In the genomic region with DNA sequence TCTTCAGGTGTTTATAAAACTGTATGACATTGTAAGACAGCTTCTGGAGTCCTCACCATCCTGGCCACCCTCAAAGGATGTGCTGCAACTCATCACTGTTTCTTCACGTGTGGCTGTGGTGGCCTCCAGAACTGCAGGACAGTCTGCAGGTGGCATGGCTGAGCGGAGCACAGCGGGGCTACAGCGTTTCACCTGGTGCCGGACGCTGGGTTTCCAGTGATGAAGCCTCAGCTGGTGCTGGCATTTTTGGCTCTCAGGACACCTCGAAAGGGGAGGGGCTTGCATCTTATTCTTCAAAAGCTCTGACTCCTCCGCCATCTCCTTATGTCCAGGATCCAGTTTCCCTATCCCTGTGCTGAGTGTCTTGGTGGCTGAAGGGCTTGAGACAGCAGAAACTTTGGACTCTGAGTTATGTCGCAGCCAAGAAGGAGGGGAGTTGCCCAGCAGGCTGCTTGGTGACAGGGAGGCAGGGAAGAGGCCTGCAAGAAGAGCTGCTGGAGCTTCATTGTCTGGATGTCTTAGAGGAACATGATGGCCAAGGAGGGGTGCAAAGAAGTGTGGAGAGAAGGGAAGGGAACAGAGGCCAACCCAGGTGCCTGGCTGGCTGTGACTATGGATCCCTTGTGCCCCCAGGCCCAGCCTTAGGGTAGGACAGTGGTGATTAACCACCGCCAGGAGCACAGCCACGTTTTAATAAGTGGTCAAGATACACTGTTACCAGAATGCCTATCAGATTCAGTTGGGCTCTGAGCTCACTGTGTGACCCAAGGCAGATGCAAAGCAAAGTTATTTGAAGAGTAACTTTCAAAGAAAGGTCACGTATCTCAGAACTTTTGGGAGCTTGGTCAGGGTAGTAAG, we compare ENCODE assay signal across 14 cellular contexts. TPM values are rescaled to one million over a fixed set of nuclear protein-coding genes. Genes with fewer than 3 reads are reported as not detected.
DNase-seq lines count a peak whose midpoint lies in the region; ATAC-seq, FAIRE-seq and TF ChIP-seq lines count a peak whose summit lies in the region.
"Had no signal": no experiment of that assay in that cellular context is flagged by ENCODE, and none has a peak within 500 bp of the region (broad histone marks: within the 10 kb centered on the region; RNA-seq: fewer than 3 reads in every experiment).

No MANE protein-coding gene starts in this region.

- no peak for DNase-seq in Panc1 (ENCODE audit: low read depth, low spot score)
- DNase-seq in left kidney (ENCODE audit: low read depth, low spot score): peak; percentile 17
- no peak for DNase-seq in GM13977 (ENCODE audit: low spot score)
- DNase-seq in frontal cortex (ENCODE audit: low spot score in 2 of 2): no peak
- DNase-seq: activated naive CD4-positive, alpha-beta T cell treated with anti-CD3 and anti-CD28 coated beads, Interleukin-2, amount 10 ng/mL, durations not matched to agents 7 days and 5 days; activated T-cell treated with anti-CD3 and anti-CD28 coated beads, Interleukin-2, amount 50 U/mL, for 1 hour; CD8-positive, alpha-beta memory T cell; hypothalamus; NCI-H1436; stimulated activated CD8-positive, alpha-beta memory T cell treated with anti-CD3 and anti-CD28 coated beads, Interleukin-4, amount 100 ng/mL, for 48 hours; substantia nigra had no signal

- H3K27me3 ChIP-seq in Panc1 (ENCODE audit: control insufficient read depth, insufficient read depth, low read length): no peaks in the 10 kb centered on the region

- H3K4me1 ChIP-seq in Panc1 (ENCODE audit: control insufficient read depth, insufficient read depth, low read length): peaks cover 10% of the 10 kb centered on the region

- no TSS peak for BruUV-seq in Panc1 (replicated peaks; lab: Mats Ljungman, UMichigan)

- in situ Hi-C loops in Panc1 (cut with HindIII; ENCODE audit: low pct_unique_long_range_greater_than_20kb, low sequenced_read_pairs) (no loop called here), GM13977 (cut with MboI; ENCODE audit: low pct_unique_long_range_greater_than_20kb, low sequenced_read_pairs, unreplicated experiment) (loop anchor here (10.0 kb wide), 1 partner anchor 298 kb away; no protein-coding TSS in a partner anchor)

- no peak overlapping the region for H3K4me3 ChIP-seq in Panc1 (ENCODE audit: low read depth in 2 of 2, low read length in 2 of 2)

- intact Hi-C loops in Panc1 (cut with micrococcal nuclease; ENCODE audit: unreplicated experiment): no loop called here

- TF ChIP-seq CTCF in GM12872 (IDR thresholded peaks at IDR 0.05; ENCODE audit: insufficient read depth, low read depth, low read length) (0 out of 3 replicates have a peak, but pooled peaks have one; percentile 8), Panc1 (IDR thresholded peaks at IDR 0.05) (no peak), GM13977 (IDR thresholded peaks at IDR 0.05; ENCODE audit: extremely low read depth, insufficient read depth, missing control alignments) (no peak)

- FAIRE-seq in frontal cortex (lab: Jason Lieb, UNC): no peak
- FAIRE-seq: H54 had no signal

- no peaks in the 10 kb centered on the region for H3K36me3 ChIP-seq in Panc1 (ENCODE audit: control insufficient read depth, insufficient read depth, low read length)

- POLR2A ChIA-PET in Panc1 (lab: Charles Lee): interaction anchor here (0.6 kb wide), 1 partner anchor 9 kb away, joined by 5 read pairs; no protein-coding TSS in a partner anchor

- H3K27ac ChIP-seq in Panc1 (ENCODE audit: low read length): no peak overlapping the region

- no peaks in the 10 kb centered on the region for H3K9me3 ChIP-seq in Panc1 (ENCODE audit: control insufficient read depth, insufficient read depth, low read depth, low read length)

- CTCF ChIA-PET in Panc1 (lab: Charles Lee): no interaction called here

- ATAC-seq in Panc1 (peak; percentile 55; the same call in 1 of the 2 replicates), GM21717 (IDR thresholded peaks at IDR 0.05; ENCODE audit: unreplicated experiment) (no peak)

RNA-seq across cellular contexts. Expression of gene GTF2H5, which starts 58.7 kb away (rescaled TPM):
- 54.4 TPM for total RNA-seq in Panc1 (2021; ENCODE audit: unreplicated experiment)
- 37.8 TPM for polyA plus RNA-seq in Panc1 (2012; ENCODE audit: insufficient read length)
- 20.0 TPM for total RNA-seq in frontal cortex

RNA-seq across cellular contexts. Expression of gene SERAC1, which starts 58.8 kb away (rescaled TPM):
- 8.2 TPM for total RNA-seq in Panc1 (2021; ENCODE audit: unreplicated experiment)
- 4.7 TPM for polyA plus RNA-seq in Panc1 (2012; ENCODE audit: insufficient read length)
- total RNA-seq in frontal cortex: 17.5 TPM
